37 cellular contexts compared by ENCODE assay signal in the genomic region with DNA sequence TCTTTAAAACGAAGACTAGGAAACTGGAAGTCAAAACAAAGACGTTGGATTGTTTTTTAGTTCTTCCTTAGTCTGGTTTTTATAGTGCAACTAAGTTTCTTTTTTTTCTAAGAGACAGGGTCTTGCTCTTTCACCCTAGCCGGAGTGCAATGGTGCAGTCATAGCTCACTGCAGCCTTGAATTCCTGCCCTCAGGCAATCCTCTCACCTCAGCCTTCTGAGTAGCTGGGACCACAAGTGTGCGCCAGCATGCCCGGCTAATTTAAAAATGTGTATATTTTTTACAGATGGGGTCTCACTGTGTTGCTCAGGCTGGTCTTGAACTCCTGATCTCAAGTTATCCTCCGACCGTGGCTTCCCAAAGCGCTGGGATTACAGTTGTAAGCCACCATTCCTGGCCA. TPM values are rescaled to one million over a fixed set of nuclear protein-coding genes. Genes with fewer than 3 reads are reported as not detected.
"Had no signal": no experiment of that assay in that cellular context is flagged by ENCODE, and none has a peak within 500 bp of the region (broad histone marks: within the 10 kb centered on the region; RNA-seq: fewer than 3 reads in every experiment).

No MANE protein-coding gene starts in this region.

- H3K4me1 ChIP-seq: ascending aorta had no signal

- H3K27ac ChIP-seq: ascending aorta, cardiac muscle cell, VCaP had no signal

- ATAC-seq: activated CD8-positive, alpha-beta T cell treated with anti-CD3 and anti-CD28 coated beads for 36 hours; activated naive CD8-positive, alpha-beta T cell treated with anti-CD3 and anti-CD28 coated beads, Interleukin-2, amount 50 U/mL, for 24 hours; activated T-cell treated with anti-CD3 and anti-CD28 coated beads, Interleukin-2, amount 50 U/mL, for 4 hours; activated T-cell treated with anti-CD3 and anti-CD28 coated beads, Interleukin-2, amount 50 U/mL, for 72 hours had no signal

- H3K9me3 Mint-ChIP-seq: activated B cell treated with CpG ODN at 0.5 μM for 24 hours; activated naive CD4-positive, alpha-beta T cell treated with anti-CD3 and anti-CD28 coated beads, Interleukin-2, amount 50 U/mL, for 24 hours; activated naive CD8-positive, alpha-beta T cell treated with anti-CD3 and anti-CD28 coated beads, Interleukin-2, amount 50 U/mL, for 24 hours; activated T-cell treated with anti-CD3 and anti-CD28 coated beads, Interleukin-2, amount 50 U/mL, for 4 hours; central memory CD8-positive, alpha-beta T cell had no signal

- DNase-seq: activated B cell treated with CpG ODN at 0.5 μM for 24 hours; activated CD4-positive, alpha-beta memory T cell treated with anti-CD3 and anti-CD28 coated beads for 36 hours; activated CD4-positive, alpha-beta T cell treated with anti-CD3 and anti-CD28 coated beads for 4 hours; activated CD4-positive, alpha-beta T cell treated with anti-CD3 and anti-CD28 coated beads, Interleukin-2, amount 10 ng/mL, durations not matched to agents 24 days and 14 days; activated CD4-positive, alpha-beta T cell treated with anti-CD3 and anti-CD28 coated beads, Interleukin-2, amount 50 U/mL, for 1 hour; activated CD4-positive, alpha-beta T cell treated with anti-CD3 and anti-CD28 coated beads, Interleukin-2, amount 50 U/mL, for 4 hours; activated CD4-positive, CD25-positive, alpha-beta regulatory T cell treated with anti-CD3 and anti-CD28 coated beads, Interleukin-2, amount 50 U/mL, for 72 hours; activated CD8-positive, alpha-beta memory T cell treated with anti-CD3 and anti-CD28 coated beads, Interleukin-2, amount 50 U/mL, for 4 hours; activated CD8-positive, alpha-beta T cell treated with anti-CD3 and anti-CD28 coated beads for 36 hours; activated effector memory CD4-positive, alpha-beta T cell treated with Interleukin-2 at 50 U/mL for 16 hours; activated gamma-delta T cell; activated naive CD4-positive, alpha-beta T cell treated with anti-CD3 and anti-CD28 coated beads, Interleukin-2, amount 10 ng/mL, durations not matched to agents 7 days and 5 days; activated naive CD4-positive, alpha-beta T cell treated with Interleukin-2 at 50 U/mL for 16 hours; activated naive CD8-positive, alpha-beta T cell treated with anti-CD3 and anti-CD28 coated beads, Interleukin-2, amount 10 ng/mL, durations not matched to agents 7 days and 5 days; activated naive CD8-positive, alpha-beta T cell treated with anti-CD3 and anti-CD28 coated beads, Interleukin-2, amount 50 U/mL, for 24 hours; activated T-cell treated with anti-CD3 and anti-CD28 coated beads for 4 hours; activated T-cell treated with anti-CD3 and anti-CD28 coated beads, Interleukin-2, amount 50 U/mL, for 1 hour; activated T-cell treated with anti-CD3 and anti-CD28 coated beads, Interleukin-2, amount 50 U/mL, for 4 hours; activated T-cell treated with anti-CD3 and anti-CD28 coated beads, Interleukin-2, amount 50 U/mL, for 72 hours; amygdala; anterior cingulate cortex; caudate nucleus; cerebellar nuclear complex; T-helper 1 cell; T-helper 2 cell; T-helper 9 cell had no signal

- H3K27me3 Mint-ChIP-seq: activated B cell treated with CpG ODN at 0.5 μM for 24 hours; activated CD4-positive, alpha-beta memory T cell treated with anti-CD3 and anti-CD28 coated beads for 36 hours; activated CD4-positive, alpha-beta T cell treated with anti-CD3 and anti-CD28 coated beads, Interleukin-2, amount 10 ng/mL, durations not matched to agents 24 days and 14 days; activated CD8-positive, alpha-beta T cell treated with anti-CD3 and anti-CD28 coated beads for 36 hours; activated naive CD4-positive, alpha-beta T cell treated with anti-CD3 and anti-CD28 coated beads, Interleukin-2, amount 10 ng/mL, durations not matched to agents 7 days and 5 days; activated naive CD4-positive, alpha-beta T cell treated with anti-CD3 and anti-CD28 coated beads, Interleukin-2, amount 50 U/mL, for 24 hours; activated naive CD8-positive, alpha-beta T cell; activated naive CD8-positive, alpha-beta T cell treated with anti-CD3 and anti-CD28 coated beads, Interleukin-2, amount 10 ng/mL, durations not matched to agents 7 days and 5 days; activated naive CD8-positive, alpha-beta T cell treated with anti-CD3 and anti-CD28 coated beads, Interleukin-2, amount 50 U/mL, for 24 hours; brain; central memory CD8-positive, alpha-beta T cell had no signal

- H3K27ac Mint-ChIP-seq: activated B cell treated with CpG ODN at 0.5 μM for 24 hours; activated CD4-positive, alpha-beta memory T cell treated with anti-CD3 and anti-CD28 coated beads for 36 hours; activated CD4-positive, alpha-beta T cell treated with anti-CD3 and anti-CD28 coated beads, Interleukin-2, amount 10 ng/mL, durations not matched to agents 24 days and 14 days; activated CD8-positive, alpha-beta T cell treated with anti-CD3 and anti-CD28 coated beads for 36 hours; activated naive CD4-positive, alpha-beta T cell treated with anti-CD3 and anti-CD28 coated beads, Interleukin-2, amount 10 ng/mL, durations not matched to agents 7 days and 5 days; activated naive CD4-positive, alpha-beta T cell treated with anti-CD3 and anti-CD28 coated beads, Interleukin-2, amount 50 U/mL, for 24 hours; activated naive CD8-positive, alpha-beta T cell; activated naive CD8-positive, alpha-beta T cell treated with anti-CD3 and anti-CD28 coated beads, Interleukin-2, amount 10 ng/mL, durations not matched to agents 7 days and 5 days; activated naive CD8-positive, alpha-beta T cell treated with anti-CD3 and anti-CD28 coated beads, Interleukin-2, amount 50 U/mL, for 24 hours; activated T-cell treated with anti-CD3 and anti-CD28 coated beads, Interleukin-2, amount 50 U/mL, for 72 hours; activated T-helper 1 cell treated with anti-CD3 and anti-CD28 coated beads, Interleukin-12 subunit alpha, Interleukin-12 subunit beta, Interleukin-2, Interleukin-4 antibody, amounts not matched to agents 30 ng/mL and 10 ng/mL and 1 ng/mL, durations not matched to agents 14 hours and 24 hours and 36 hours; activated T-helper 2 cell treated with anti-CD3 and anti-CD28 coated beads, Interferon-gamma antibody, Interleukin-2, Interleukin-4, amounts not matched to agents 10 μg/mL and 5 μg/mL and 100 μg/mL, durations not matched to agents 14 hours and 24 hours and 36 hours; brain; T-helper 1 cell treated with Interleukin-12 subunit alpha and Interleukin-12 subunit beta and Interleukin-4 antibody, amounts not matched to agents 30 μg/mL and 1 μg/mL, for 36 hours; T-helper 2 cell treated with Interferon-gamma antibody and Interleukin-4, amounts not matched to agents 5 μg/mL and 100 μg/mL, for 36 hours had no signal

- H3K27me3 ChIP-seq: ascending aorta, cardiac muscle cell had no signal

- H3K4me3 ChIP-seq: ascending aorta, cardiac muscle cell had no signal

- H3K4me1 Mint-ChIP-seq: activated B cell treated with CpG ODN at 0.5 μM for 24 hours; activated CD4-positive, alpha-beta T cell treated with anti-CD3 and anti-CD28 coated beads, Interleukin-2, amount 10 ng/mL, durations not matched to agents 24 days and 14 days; activated naive CD4-positive, alpha-beta T cell treated with anti-CD3 and anti-CD28 coated beads, Interleukin-2, amount 10 ng/mL, durations not matched to agents 7 days and 5 days; activated naive CD4-positive, alpha-beta T cell treated with anti-CD3 and anti-CD28 coated beads, Interleukin-2, amount 50 U/mL, for 24 hours; activated naive CD8-positive, alpha-beta T cell treated with anti-CD3 and anti-CD28 coated beads, Interleukin-2, amount 10 ng/mL, durations not matched to agents 7 days and 5 days; activated naive CD8-positive, alpha-beta T cell treated with anti-CD3 and anti-CD28 coated beads, Interleukin-2, amount 50 U/mL, for 24 hours; central memory CD8-positive, alpha-beta T cell had no signal

- H3K4me3 Mint-ChIP-seq: activated B cell treated with CpG ODN at 0.5 μM for 24 hours; activated CD4-positive, alpha-beta memory T cell treated with anti-CD3 and anti-CD28 coated beads for 36 hours; activated CD4-positive, alpha-beta T cell treated with anti-CD3 and anti-CD28 coated beads, Interleukin-2, amount 10 ng/mL, durations not matched to agents 24 days and 14 days; activated CD8-positive, alpha-beta T cell treated with anti-CD3 and anti-CD28 coated beads for 36 hours; activated naive CD4-positive, alpha-beta T cell treated with anti-CD3 and anti-CD28 coated beads, Interleukin-2, amount 10 ng/mL, durations not matched to agents 7 days and 5 days; activated naive CD4-positive, alpha-beta T cell treated with anti-CD3 and anti-CD28 coated beads, Interleukin-2, amount 50 U/mL, for 24 hours; activated naive CD8-positive, alpha-beta T cell; activated naive CD8-positive, alpha-beta T cell treated with anti-CD3 and anti-CD28 coated beads, Interleukin-2, amount 10 ng/mL, durations not matched to agents 7 days and 5 days; activated naive CD8-positive, alpha-beta T cell treated with anti-CD3 and anti-CD28 coated beads, Interleukin-2, amount 50 U/mL, for 24 hours; activated T-cell treated with anti-CD3 and anti-CD28 coated beads, Interleukin-2, amount 50 U/mL, for 4 hours; activated T-cell treated with anti-CD3 and anti-CD28 coated beads, Interleukin-2, amount 50 U/mL, for 72 hours; activated T-helper 1 cell treated with anti-CD3 and anti-CD28 coated beads, Interleukin-12 subunit alpha, Interleukin-12 subunit beta, Interleukin-2, Interleukin-4 antibody, amounts not matched to agents 30 ng/mL and 10 ng/mL and 1 ng/mL, durations not matched to agents 14 hours and 24 hours and 36 hours; brain; central memory CD8-positive, alpha-beta T cell; T-helper 1 cell treated with Interleukin-12 subunit alpha and Interleukin-12 subunit beta and Interleukin-4 antibody, amounts not matched to agents 30 μg/mL and 1 μg/mL, for 36 hours; T-helper 2 cell treated with Interferon-gamma antibody and Interleukin-4, amounts not matched to agents 5 μg/mL and 100 μg/mL, for 36 hours had no signal

RNA-seq across cellular contexts. Expression of gene FAM151B, which starts 52.4 kb away (rescaled TPM):
- total RNA-seq: activated T-helper 1 cell treated with anti-CD3 and anti-CD28 coated beads, Interleukin-12 subunit alpha, Interleukin-12 subunit beta, Interleukin-2, Interleukin-4 antibody, amounts not matched to agents 30 ng/mL and 10 ng/mL and 1 ng/mL, durations not matched to agents 14 hours and 24 hours and 36 hours; ascending aorta had no signal
